8 cellular contexts compared by ENCODE assay signal in genomic region chr4:159103406-159104131, GRCh38. TPM values are rescaled to one million over a fixed set of nuclear protein-coding genes. Genes with fewer than 3 reads are reported as not detected.
A peak's percentile ranks its signal among the peaks of the same experiment; 100 is the strongest.
DNase-seq lines count a peak whose midpoint lies in the region; ATAC-seq, FAIRE-seq and TF ChIP-seq lines count a peak whose summit lies in the region.

No MANE protein-coding gene starts in this region.

- H3K27ac Mint-ChIP-seq in Calu3 (ENCODE audit: unreplicated experiment): no peak overlapping the region

- no TSS peak for BruUV-seq in Calu3 (replicated peaks; lab: Mats Ljungman, UMichigan)

- peak overlapping the region; percentile 92 for H3K4me3 ChIP-seq in bronchial epithelial cell (ENCODE audit: low read depth, low read length)

- H3K4me1 Mint-ChIP-seq in Calu3 (ENCODE audit: low read depth, unreplicated experiment): peaks cover 27% of the 10 kb centered on the region

- DNase-seq in Calu3 (peak; percentile 19), HPDE6-E6E7 (ENCODE audit: extremely low spot score) (peak; percentile 41), UCSD-AML1 (lab: John Stamatoyannopoulos, UW; ENCODE audit: unreplicated experiment) (peak; percentile 47), bronchial epithelial cell (ENCODE audit: low read depth) (no peak), iris pigment epithelial cell (ENCODE audit: low read depth) (peak; percentile 48), DMS79 (lab: John Stamatoyannopoulos, UW) (no peak)
- DNase-seq in stimulated activated CD4-positive, alpha-beta T cell treated with anti-CD3 and anti-CD28 coated beads, Interleukin-12 subunit alpha, Interleukin-12 subunit beta, amount 100 ng/mL, for 4 hours: peak; percentile 40

- FAIRE-seq in bronchial epithelial cell (lab: Jason Lieb, UNC): no peak

- CTCF ChIA-PET in Calu3 (lab: Charles Lee): no interaction called here

- peaks cover 41% of the 10 kb centered on the region for H3K36me3 Mint-ChIP-seq in Calu3 (ENCODE audit: insufficient read depth, unreplicated experiment)

- no peak for TF ChIP-seq CTCF in Calu3 (IDR thresholded peaks at IDR 0.05; ENCODE audit: unreplicated experiment)
- no peak for TF ChIP-seq CTCF in bronchial epithelial cell (IDR thresholded peaks at IDR 0.05; ENCODE audit: insufficient read depth, low read length, severe bottlenecking)

- H3K27me3 Mint-ChIP-seq in Calu3 (ENCODE audit: unreplicated experiment): no peaks in the 10 kb centered on the region

- ATAC-seq in GM21381 (IDR thresholded peaks at IDR 0.05; ENCODE audit: unreplicated experiment): peak; percentile 25

- no peaks in the 10 kb centered on the region for H3K36me3 ChIP-seq in bronchial epithelial cell (ENCODE audit: control insufficient read depth, insufficient read depth, low read length)

- intact Hi-C loops in Calu3 (cut with micrococcal nuclease; ENCODE audit: unreplicated experiment): loop anchor here (2.0 kb wide), 1 partner anchor 207 kb away; no protein-coding TSS in a partner anchor

- H3K9me3 Mint-ChIP-seq in Calu3 (ENCODE audit: low read depth, unreplicated experiment): no peaks in the 10 kb centered on the region

- H3K27me3 ChIP-seq in bronchial epithelial cell (ENCODE audit: control insufficient read depth, insufficient read depth, low read length): no peaks in the 10 kb centered on the region

- peak overlapping the region; percentile 90 for H3K4me3 Mint-ChIP-seq in Calu3 (ENCODE audit: low read depth, unreplicated experiment)

RNA-seq across cellular contexts. Expression of gene RAPGEF2, which starts 0.7 kb away (rescaled TPM):
- total RNA-seq in Calu3 (2022): 23.8 and 27.9 TPM in 2 replicates
- 34.4 and 37.6 TPM in 2 replicates for total RNA-seq in bronchial epithelial cell

Comparison
In these comparisons a context has a peak if more than half of its experiments do, and no peak if none do; other contexts are left out.
1. DNase-seq: peak in Calu3 (single experiment), HPDE6-E6E7 (single experiment), UCSD-AML1 (single experiment), iris pigment epithelial cell (single experiment) and stimulated activated CD4-positive, alpha-beta T cell treated with anti-CD3 and anti-CD28 coated beads, Interleukin-12 subunit alpha, Interleukin-12 subunit beta, amount 100 ng/mL, for 4 hours (single experiment); none in bronchial epithelial cell (single experiment) and DMS79 (single experiment).